12 cellular contexts compared by ENCODE assay signal in genomic region chr6:136767583-136768307, GRCh38. TPM values are rescaled to one million over a fixed set of nuclear protein-coding genes. Genes with fewer than 3 reads are reported as not detected.
DNase-seq lines count a peak whose midpoint lies in the region; ATAC-seq and TF ChIP-seq lines count a peak whose summit lies in the region.
"Had no signal": no experiment of that assay in that cellular context is flagged by ENCODE, and none has a peak within 500 bp of the region (broad histone marks: within the 10 kb centered on the region; RNA-seq: fewer than 3 reads in every experiment).

No MANE protein-coding gene starts in this region.

- peak overlapping the region; percentile 33 for H3K9ac ChIP-seq in SK-N-MC (ENCODE audit: insufficient read length)
- H3K9ac ChIP-seq in mesendoderm (ENCODE audit: low read length) = no peak overlapping the region

- H3K4ac ChIP-seq in mesendoderm (ENCODE audit: low read depth, low read length) = no peak overlapping the region

- H3K27ac ChIP-seq in DOHH2 (ENCODE audit: low read depth, low read length) (no peak overlapping the region), SK-N-MC (peak overlapping the region; percentile 97), lung (ENCODE audit: low read depth in 1 of 2, low read length in 1 of 2) (peak overlapping the region in 1 of 2 donors; percentile 29), mesendoderm (ENCODE audit: low read depth, low read length) (no peak overlapping the region)

- H3K18ac ChIP-seq in mesendoderm (ENCODE audit: low read length) = no peak overlapping the region

- peak; percentile 41 for ATAC-seq in lung (ENCODE audit: insufficient read depth, low FRiP score)
- ATAC-seq: HCT116 had no signal

- no peaks in the 10 kb centered on the region for H3F3A ChIP-seq in DOHH2 (ENCODE audit: control insufficient read depth, insufficient read depth)

- H3K4me2 ChIP-seq in DOHH2 (ENCODE audit: low read length) = peak overlapping the region; percentile 19; the same call in 1 of the 2 replicates
- H3K4me2 ChIP-seq in mesendoderm (ENCODE audit: low read length) = no peak overlapping the region

- CTCF ChIA-PET in Caco-2 (lab: Charles Lee) = no interaction called here

- no peak overlapping the region for H3K23ac ChIP-seq in mesendoderm (ENCODE audit: low read length)

- no peak overlapping the region for H2BK15ac ChIP-seq in mesendoderm (replicated peaks; ENCODE audit: low read depth)

- H3K9me3 ChIP-seq in DOHH2 (ENCODE audit: control insufficient read depth, insufficient read depth, low read length) (no peaks in the 10 kb centered on the region), SK-N-MC (ENCODE audit: low read depth, low read length) (no peaks in the 10 kb centered on the region), lung (ENCODE audit: control insufficient read depth in 2 of 2, insufficient read depth in 1 of 2, low read length in 1 of 2) (no peaks in the 10 kb centered on the region), Caco-2 (no peaks in the 10 kb centered on the region)

- H2BK5ac ChIP-seq in mesendoderm (ENCODE audit: low read length) = no peak overlapping the region

- 59 to 73% methylated on average over 6 of the region's 6 CpGs for WGBS in lung, 2 donors
- WGBS in mesendoderm (ENCODE audit: extremely low coverage, insufficient coverage, low lambda C conversion rate) = no CpG with 5 or more reads among the region's 6 CpGs

- H4K5ac ChIP-seq in mesendoderm (ENCODE audit: low read length) = no peak overlapping the region

- H3K27me3 ChIP-seq in DOHH2 (ENCODE audit: control insufficient read depth, low read length) (peaks cover 3% of the 10 kb centered on the region; the same call in 1 of the 2 replicates), lung (ENCODE audit: control insufficient read depth, insufficient read depth) (no peaks in the 10 kb centered on the region), Caco-2 (replicated peaks; ENCODE audit: control insufficient read depth, insufficient read depth, low read length) (no peaks in the 10 kb centered on the region), mesendoderm (ENCODE audit: insufficient read depth, low read length, poor library complexity) (no peaks in the 10 kb centered on the region)

- no peaks in the 10 kb centered on the region for H3K79me1 ChIP-seq in mesendoderm (ENCODE audit: low read length)

- H3K27ac Mint-ChIP-seq in CD14-positive monocyte = peak overlapping the region; percentile 66 to 94 (median 88)
- H3K27ac Mint-ChIP-seq in Caco-2 (ENCODE audit: unreplicated experiment) = no peak overlapping the region

- POLR2A ChIA-PET in Caco-2 (lab: Charles Lee) = no interaction called here

- H3K56ac ChIP-seq in mesendoderm (ENCODE audit: low read length) = no peak overlapping the region

- H3K4me3 Mint-ChIP-seq in CD14-positive monocyte (peak overlapping the region; percentile 5 to 67), Caco-2 (ENCODE audit: unreplicated experiment) (no peak overlapping the region)

- H3K9me3 Mint-ChIP-seq in CD14-positive monocyte (peaks cover 0 to 4% (median 0%) of the 10 kb centered on the region in 7 donors), Caco-2 (ENCODE audit: unreplicated experiment) (no peaks in the 10 kb centered on the region)

- H3K4me1 ChIP-seq in DOHH2 (ENCODE audit: control insufficient read depth, low read length) (peaks cover 27% of the 10 kb centered on the region), lung (ENCODE audit: control insufficient read depth in 2 of 2, insufficient read depth in 2 of 2, low read length in 2 of 2) (peaks cover 13 to 39% of the 10 kb centered on the region in 2 donors), Caco-2 (no peaks in the 10 kb centered on the region), mesendoderm (ENCODE audit: control insufficient read depth, low read depth, low read length) (no peaks in the 10 kb centered on the region)

- peaks cover 3% of the 10 kb centered on the region; the same call in 1 of the 2 replicates for H3K36me3 ChIP-seq in DOHH2 (ENCODE audit: control insufficient read depth, low read length)
- 0 out of 2 replicates have a peak, but pooled peaks cover 3% of the 10 kb centered on the region for H3K36me3 ChIP-seq in SK-N-MC (ENCODE audit: insufficient read depth, low read length)
- H3K36me3 ChIP-seq in lung (ENCODE audit: control insufficient read depth in 2 of 2, insufficient read depth in 2 of 2, low read length in 2 of 2) = no peaks in the 10 kb centered on the region
- H3K36me3 ChIP-seq in Caco-2 (ENCODE audit: control insufficient read depth, insufficient read depth, low read length) = no peaks in the 10 kb centered on the region
- H3K36me3 ChIP-seq in mesendoderm (ENCODE audit: control insufficient read depth, insufficient read depth, low read length) = no peaks in the 10 kb centered on the region

- H4K20me1 ChIP-seq in DOHH2 (ENCODE audit: control insufficient read depth, insufficient read depth, low read depth, low read length) = no peaks in the 10 kb centered on the region

- H3K4me1 Mint-ChIP-seq in CD14-positive monocyte (peaks cover 78% of the 10 kb centered on the region), Caco-2 (ENCODE audit: low read depth, unreplicated experiment) (no peaks in the 10 kb centered on the region)

- no peak overlapping the region for H4K8ac ChIP-seq in mesendoderm (ENCODE audit: low read depth, low read length)

- H3K79me2 ChIP-seq in DOHH2 (ENCODE audit: control insufficient read depth, low read length) (no peaks in the 10 kb centered on the region), mesendoderm (ENCODE audit: control insufficient read depth, insufficient read depth, low read length) (no peaks in the 10 kb centered on the region)

- DNase-seq in CD14-positive monocyte (ENCODE audit: low spot score) (no peak), SK-N-MC (ENCODE audit: low read depth, low spot score) (no peak), lung (ENCODE audit: low spot score) (no peak), Caco-2 (no peak), UCSD-AML1 (lab: John Stamatoyannopoulos, UW; ENCODE audit: unreplicated experiment) (no peak), mesendoderm (no peak)
- DNase-seq: activated T-cell treated with anti-CD3 and anti-CD28 coated beads, Interleukin-2, amount 50 U/mL, for 48 hours; hippocampal formation; NCI-H2029 treated with DMSO at 0.1 percent for 48 hours; substantia nigra had no signal

- H3K27me3 Mint-ChIP-seq in CD14-positive monocyte (ENCODE audit: low read depth in 3 of 3) (no peaks in the 10 kb centered on the region), Caco-2 (ENCODE audit: insufficient read depth, unreplicated experiment) (no peaks in the 10 kb centered on the region)

- H3K9me2 ChIP-seq in DOHH2 (replicated peaks; ENCODE audit: control insufficient read depth, low read length) = no peaks in the 10 kb centered on the region

- H3K36me3 Mint-ChIP-seq in CD14-positive monocyte (peaks cover 0 to 7% of the 10 kb centered on the region in 2 donors), Caco-2 (ENCODE audit: insufficient read depth, unreplicated experiment) (no peaks in the 10 kb centered on the region)

- intact Hi-C loops in CD14-positive monocyte (cut with micrococcal nuclease) = no loop called here
- intact Hi-C loops in Caco-2 (cut with micrococcal nuclease; ENCODE audit: unreplicated experiment) = no loop called here

- H2BK120ac ChIP-seq in mesendoderm (ENCODE audit: low read depth, low read length) = no peak overlapping the region

- H2AK5ac ChIP-seq in mesendoderm (ENCODE audit: low read length) = no peak overlapping the region

- BruUV-seq in Caco-2 (replicated peaks; lab: Mats Ljungman, UMichigan) = no TSS peak

- TF ChIP-seq CTCF in CD14-positive monocyte (IDR thresholded peaks at IDR 0.05) = no peak
- no peak for TF ChIP-seq CTCF in DOHH2 (IDR thresholded peaks at IDR 0.05; ENCODE audit: low read depth, low read length, poor library complexity, severe bottlenecking)
- no peak for TF ChIP-seq CTCF in lung (IDR thresholded peaks at IDR 0.05; ENCODE audit: control extremely low read depth, extremely low read depth)
- no peak for TF ChIP-seq CTCF in Caco-2 (IDR thresholded peaks at IDR 0.05; ENCODE audit: insufficient read depth in 1 of 2, low read depth in 1 of 2, low read length in 1 of 2, severe bottlenecking in 1 of 2, unreplicated experiment in 1 of 2)

- H3K4me3 ChIP-seq in DOHH2 (ENCODE audit: low read length) (no peak overlapping the region), SK-N-MC (peak overlapping the region; percentile 70), lung (no peak overlapping the region), Caco-2 (ENCODE audit: low read depth, low read length) (no peak overlapping the region), mesendoderm (ENCODE audit: low read length) (no peak overlapping the region)

RNA-seq across cellular contexts. Expression of gene MAP3K5, which starts 24.5 kb away (rescaled TPM):
- polyA plus RNA-seq in CD14-positive monocyte (10 to 100 TPM in 1 of 2 donors, 1 to 10 TPM in 1; 9.6 to 11.1 TPM), lung (10 to 100 TPM in 1 of 2 donors, 1 to 10 TPM in 1; 7.5 to 20.1 TPM)
- total RNA-seq in lung (10 to 100 TPM; 25.5 to 28.3 TPM), Caco-2 (2022) (2.1 and 2.3 TPM in 2 replicates)
- polyA plus RNA-seq in mesendoderm (2013, experiment 1 of 2) = 0.86 TPM
- 0.84 TPM for polyA plus RNA-seq in mesendoderm (2013, experiment 2 of 2)

RNA-seq across cellular contexts. Expression of gene PEX7, which starts 54.6 kb away (rescaled TPM):
- 1 to 10 TPM; 3.9 to 6.1 TPM for polyA plus RNA-seq in CD14-positive monocyte
- total RNA-seq in lung = 10 to 100 TPM in 1 of 2 donors, 1 to 10 TPM in 1; 9.6 to 12.5 TPM
- polyA plus RNA-seq in lung = 1 to 10 TPM; 4.8 to 9.5 TPM
- 6.1 and 6.4 TPM in 2 replicates for total RNA-seq in Caco-2 (2022)
- polyA plus RNA-seq in mesendoderm (2013, experiment 1 of 2) = 5.6 TPM
- polyA plus RNA-seq in mesendoderm (2013, experiment 2 of 2) = 5.4 TPM
